ENCODE assay signal across 7 cellular contexts in the genomic region with DNA sequence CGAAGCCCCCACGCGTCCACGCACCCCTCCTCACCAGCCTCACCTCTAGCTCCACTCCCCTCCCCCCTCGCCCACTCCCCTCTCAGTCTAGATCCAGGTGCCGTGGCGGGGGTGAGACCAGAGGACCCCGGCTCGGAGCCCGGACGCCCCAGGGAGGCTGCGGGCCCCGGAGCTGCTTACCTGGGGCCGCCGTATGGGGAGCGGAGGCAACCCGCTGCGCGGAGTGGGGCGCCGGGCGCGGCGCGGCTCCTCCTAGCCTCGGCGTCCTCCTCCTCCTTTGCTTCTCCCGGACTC. TPM values are rescaled to one million over a fixed set of nuclear protein-coding genes. Genes with fewer than 3 reads are reported as not detected.
DNase-seq lines count a peak whose midpoint lies in the region; ATAC-seq and TF ChIP-seq lines count a peak whose summit lies in the region.

No MANE protein-coding gene starts in this region.

- CTCF ChIA-PET in HCT116 (lab: Charles Lee) = interaction anchor here (0.8 kb wide), 1 partner anchor 11 kb away, joined by 3 read pairs; no protein-coding TSS in a partner anchor
- CTCF ChIA-PET in activated CD8-positive, alpha-beta T cell treated with anti-CD3 and anti-CD28 coated beads, Interleukin-2, amount 10 ng/mL, durations not matched to agents 7 days and 5 days (lab: Charles Lee) = no interaction called here

- H3K4me1 Mint-ChIP-seq in activated CD8-positive, alpha-beta T cell treated with anti-CD3 and anti-CD28 coated beads, Interleukin-2, amount 10 ng/mL, durations not matched to agents 7 days and 5 days (ENCODE audit: low read depth) = peaks cover 7% of the 10 kb centered on the region

- TF ChIP-seq POLR2A in HCT116 (IDR thresholded peaks at IDR 0.05; ENCODE audit: borderline replicate concordance, extremely low read depth, insufficient read depth, insufficient read length) (no peak), stomach (IDR thresholded peaks at IDR 0.05) (no peak)

- H3K9me3 ChIP-seq in HCT116 (ENCODE audit: control insufficient read depth in 1 of 2, insufficient read depth in 1 of 2, low read depth in 1 of 2, low read length in 2 of 2) (no peaks in the 10 kb centered on the region), iPS-20b (ENCODE audit: insufficient read depth, low read depth, low read length) (no peaks in the 10 kb centered on the region), stomach (no peaks in the 10 kb centered on the region)

- no peak for DNase-seq in HCT116 (ENCODE audit: low read depth, low spot score)
- DNase-seq in activated CD8-positive, alpha-beta T cell treated with anti-CD3 and anti-CD28 coated beads, Interleukin-2, amount 10 ng/mL, durations not matched to agents 7 days and 5 days = no peak
- no peak for DNase-seq in stomach
- DNase-seq in NCI-H1436 (lab: John Stamatoyannopoulos, UW) = no peak
- no peak for DNase-seq in posterior vena cava (ENCODE audit: low spot score)

- peaks cover 10% of the 10 kb centered on the region; the same call in 1 of the 2 replicates for H3K27me3 ChIP-seq in HCT116 (ENCODE audit: insufficient read depth, low read length)
- peaks cover 83% of the 10 kb centered on the region for H3K27me3 ChIP-seq in iPS-20b (ENCODE audit: insufficient read depth, low read length)
- peaks cover 0 to 43% (median 14%) of the 10 kb centered on the region in 3 donors for H3K27me3 ChIP-seq in stomach

- intact Hi-C loops in HCT116 (cut with micrococcal nuclease) (no loop called here), stomach (cut with DNase I; ENCODE audit: low total_unique reads) (no loop called here), posterior vena cava (cut with DNase I) (no loop called here)

- H3K9me2 ChIP-seq in HCT116 (ENCODE audit: insufficient read depth) = no peaks in the 10 kb centered on the region

- H3K36me3 ChIP-seq in HCT116 (ENCODE audit: control insufficient read depth in 1 of 2, insufficient read depth in 2 of 2, low read length in 2 of 2) (no peaks in the 10 kb centered on the region), iPS-20b (ENCODE audit: insufficient read depth, low read depth, low read length) (no peaks in the 10 kb centered on the region), stomach (no peaks in the 10 kb centered on the region)

- no peaks in the 10 kb centered on the region for H3K9me3 Mint-ChIP-seq in activated CD8-positive, alpha-beta T cell treated with anti-CD3 and anti-CD28 coated beads, Interleukin-2, amount 10 ng/mL, durations not matched to agents 7 days and 5 days (ENCODE audit: insufficient read depth)

- no peaks in the 10 kb centered on the region for H3K36me3 Mint-ChIP-seq in activated CD8-positive, alpha-beta T cell treated with anti-CD3 and anti-CD28 coated beads, Interleukin-2, amount 10 ng/mL, durations not matched to agents 7 days and 5 days (ENCODE audit: low read depth)

- H3K27ac ChIP-seq in HCT116 (ENCODE audit: low read depth, low read length) (peak overlapping the region; percentile 56; the same call in 1 of the 2 replicates), iPS-20b (ENCODE audit: low read length) (no peak overlapping the region), stomach (peak overlapping the region; percentile 41 to 83 (median 64))

- no peak overlapping the region for H2AFZ ChIP-seq in HCT116 (ENCODE audit: low read depth, low read length, poor library complexity, severe bottlenecking)

- H3K27me3 Mint-ChIP-seq in activated CD8-positive, alpha-beta T cell treated with anti-CD3 and anti-CD28 coated beads, Interleukin-2, amount 10 ng/mL, durations not matched to agents 7 days and 5 days (ENCODE audit: low read depth) = peaks cover 42% of the 10 kb centered on the region

- TF ChIP-seq CTCF in HCT116 (IDR thresholded peaks at IDR 0.05 in 2 of 3, conservative IDR thresholded peaks at IDR 0.05 in 1 of 3; ENCODE audit: borderline replicate concordance in 1 of 3, insufficient read depth in 1 of 3, low read depth in 2 of 3, low read length in 2 of 3) (no peak), stomach (IDR thresholded peaks at IDR 0.05) (no peak)

- POLR2A ChIA-PET in HCT116 (lab: Charles Lee) = no interaction called here
- POLR2A ChIA-PET in activated CD8-positive, alpha-beta T cell treated with anti-CD3 and anti-CD28 coated beads, Interleukin-2, amount 10 ng/mL, durations not matched to agents 7 days and 5 days (lab: Charles Lee) = no interaction called here

- peak overlapping the region; percentile 67 for H3K4me3 Mint-ChIP-seq in activated CD8-positive, alpha-beta T cell treated with anti-CD3 and anti-CD28 coated beads, Interleukin-2, amount 10 ng/mL, durations not matched to agents 7 days and 5 days

- RAD21 ChIA-PET in HCT116 (lab: Charles Lee; ENCODE audit: low non-redundant PET in 1 of 2, low total read pairs in 2 of 2, uncharacterized antibody in 2 of 2, unreplicated experiment in 2 of 2) = no interaction called here

- peaks cover 0 to 25% of the 10 kb centered on the region in 2 experiments; a peak in 2 of 4 replicates for H3K4me1 ChIP-seq in HCT116 (ENCODE audit: control insufficient read depth in 1 of 2, insufficient read depth in 2 of 2, low read length in 2 of 2)
- peaks cover 11% of the 10 kb centered on the region; the same call in 1 of the 2 replicates for H3K4me1 ChIP-seq in iPS-20b (ENCODE audit: insufficient read depth, low read length)
- H3K4me1 ChIP-seq in stomach = peaks cover 7 to 34% (median 32%) of the 10 kb centered on the region in 4 donors

- ATAC-seq in HCT116 (peak; percentile 43; the same call in 1 of the 2 replicates), GM19463 (IDR thresholded peaks at IDR 0.05; ENCODE audit: unreplicated experiment) (no peak)
- ATAC-seq in activated CD8-positive, alpha-beta T cell treated with anti-CD3 and anti-CD28 coated beads, Interleukin-2, amount 10 ng/mL, durations not matched to agents 7 days and 5 days = peak; percentile 54

- H3K4me3 ChIP-seq in HCT116 (replicated peaks in 1 of 2; ENCODE audit: low read depth in 1 of 2, low read length in 2 of 2) = peak overlapping the region; percentile 51 to 60
- peak overlapping the region; percentile 76 for H3K4me3 ChIP-seq in iPS-20b (ENCODE audit: low read length)
- peak overlapping the region; percentile 51 to 78 (median 72) for H3K4me3 ChIP-seq in stomach

- no TSS peak for BruUV-seq in HCT116 (replicated peaks; lab: Mats Ljungman, UMichigan)

- H3K9ac ChIP-seq in HCT116 (ENCODE audit: low read length) (peak overlapping the region; percentile 60), iPS-20b (ENCODE audit: low read depth, low read length) (no peak overlapping the region)

- WGBS in stomach, 5 donors = 0 to 4% (median 0%) methylated on average over 1 to 28 of the region's 28 CpGs

- H3K79me2 ChIP-seq in HCT116 (ENCODE audit: insufficient read depth, low read length) = no peaks in the 10 kb centered on the region

- H3K27ac Mint-ChIP-seq in activated CD8-positive, alpha-beta T cell treated with anti-CD3 and anti-CD28 coated beads, Interleukin-2, amount 10 ng/mL, durations not matched to agents 7 days and 5 days = no peak overlapping the region

- TF ChIP-seq EP300 in stomach (IDR thresholded peaks at IDR 0.05) = no peak

- no peaks in the 10 kb centered on the region for H4K20me1 ChIP-seq in HCT116 (ENCODE audit: insufficient read depth)

- H3K4me2 ChIP-seq in HCT116 (ENCODE audit: low read length) = peak overlapping the region; percentile 69

- no peak for TF ChIP-seq RAD21 in HCT116 (IDR thresholded peaks at IDR 0.05; ENCODE audit: low read depth)

TF ChIP-seq in HCT116, 20 proteins besides CTCF, POLR2A, EP300 and RAD21 (continues in another document):
- TF ChIP-seq FOSL1 (IDR thresholded peaks at IDR 0.05; ENCODE audit: low read depth) = no peak
- no peak for TF ChIP-seq CEBPB (IDR thresholded peaks at IDR 0.05; ENCODE audit: low read depth)
- no peak for TF ChIP-seq JUND (IDR thresholded peaks at IDR 0.05)
- no peak for TF ChIP-seq REST (IDR thresholded peaks at IDR 0.05; ENCODE audit: low read depth)
- no peak for TF ChIP-seq ELF1 (IDR thresholded peaks at IDR 0.05; ENCODE audit: borderline replicate concordance, low read depth)
- TF ChIP-seq ZNF274 (IDR thresholded peaks at IDR 0.05; ENCODE audit: low read depth, low read length) = no peak
- TF ChIP-seq SIN3A (IDR thresholded peaks at IDR 0.05; ENCODE audit: low read depth) = no peak
- TF ChIP-seq YY1 (IDR thresholded peaks at IDR 0.05; ENCODE audit: extremely low read depth, insufficient replicate concordance, low read depth, low read length) = no peak
- TF ChIP-seq EZH2 (IDR thresholded peaks at IDR 0.05) = no peak
- no peak for TF ChIP-seq TCF7L2 (IDR thresholded peaks at IDR 0.05; ENCODE audit: borderline replicate concordance, extremely low read depth, insufficient read depth, insufficient read length)
- TF ChIP-seq SP1 (IDR thresholded peaks at IDR 0.05; ENCODE audit: low read depth) = no peak
- no peak for TF ChIP-seq CBX3 (IDR thresholded peaks at IDR 0.05; ENCODE audit: low read depth)

RNA-seq across cellular contexts. Expression of gene ENOX1, which starts 0.4 kb away (rescaled TPM):
- 4.5 TPM for total RNA-seq in HCT116 (2021; ENCODE audit: unreplicated experiment)
- polyA plus RNA-seq in HCT116 (2012) = 2.0 and 2.8 TPM in 2 replicates
- total RNA-seq in activated CD8-positive, alpha-beta T cell treated with anti-CD3 and anti-CD28 coated beads, Interleukin-2, amount 10 ng/mL, durations not matched to agents 7 days and 5 days = under 1 TPM in 1 of 2 experiments, not detected in 1; 0.08 TPM
- total RNA-seq in stomach = 1 to 10 TPM in 4 of 5 donors, not detected in 1; 1.3 to 6.2 (median 2.1) TPM
- 1 to 10 TPM in 1 of 3 donors, under 1 TPM in 2; 0.46 to 1.4 (median 0.58) TPM for polyA plus RNA-seq in stomach
- 1 to 10 TPM; 2.7 to 5.3 TPM for total RNA-seq in posterior vena cava
